Comparison of ENCODE assay signal across 8 cellular contexts in genomic region chr5:151659001-151659754, GRCh38. TPM values are rescaled to one million over a fixed set of nuclear protein-coding genes. Genes with fewer than 3 reads are reported as not detected.
DNase-seq lines count a peak whose midpoint lies in the region; TF ChIP-seq lines count a peak whose summit lies in the region.

No MANE protein-coding gene starts in this region.

- H3K23ac ChIP-seq in trophoblast cell (ENCODE audit: low read length): no peak overlapping the region

- peaks cover 0 to 4% of the 10 kb centered on the region in 2 experiments for H3K4me1 ChIP-seq in trophoblast cell (ENCODE audit: control insufficient read depth in 1 of 2, insufficient read depth in 2 of 2, low read length in 2 of 2)

- H2BK5ac ChIP-seq in trophoblast cell (ENCODE audit: low read depth, low read length, poor library complexity): no peak overlapping the region

- H3K4me2 ChIP-seq in trophoblast cell (ENCODE audit: low read length): peak overlapping the region; percentile 28

- H3K36me3 ChIP-seq in GM06990 (ENCODE audit: control insufficient read depth, insufficient read depth, low read length) (no peaks in the 10 kb centered on the region; the same call in 1 of the 2 replicates), H7 (replicated peaks; ENCODE audit: control insufficient read depth, insufficient read depth, low read length) (peaks cover 16% of the 10 kb centered on the region), MG63 (peaks cover 33% of the 10 kb centered on the region), trophoblast cell (ENCODE audit: control insufficient read depth in 1 of 2, insufficient read depth in 2 of 2, low read length in 2 of 2) (peaks cover 13 to 24% of the 10 kb centered on the region in 2 experiments)

- H3K36me3 Mint-ChIP-seq in type B pancreatic cell: peaks cover 5% of the 10 kb centered on the region

- WGBS in trophoblast cell (ENCODE audit: extremely low coverage, insufficient coverage, insufficient read length): no CpG with 5 or more reads among the region's 10 CpGs

- H3K9me3 Mint-ChIP-seq in type B pancreatic cell: no peaks in the 10 kb centered on the region

- no peaks in the 10 kb centered on the region for H3K27me3 Mint-ChIP-seq in type B pancreatic cell

- no peak overlapping the region for H2BK120ac ChIP-seq in trophoblast cell (ENCODE audit: insufficient read depth, low read length, poor library complexity)

- no peak overlapping the region for H4K8ac ChIP-seq in trophoblast cell (ENCODE audit: low read depth, low read length)

- H2BK12ac ChIP-seq in trophoblast cell (ENCODE audit: low read length): peak overlapping the region; percentile 26

- H3K14ac ChIP-seq in trophoblast cell (ENCODE audit: low read length): no peak overlapping the region

- H3K27ac ChIP-seq in trophoblast cell (ENCODE audit: low read depth, low read length): peak overlapping the region; percentile 19

- no peak overlapping the region for H2AK5ac ChIP-seq in trophoblast cell (ENCODE audit: low read length)

- H3K27me3 ChIP-seq in GM06990 (replicated peaks; ENCODE audit: control insufficient read depth, insufficient read depth, low read length): no peaks in the 10 kb centered on the region
- no peaks in the 10 kb centered on the region for H3K27me3 ChIP-seq in H7 (ENCODE audit: control insufficient read depth, insufficient read depth, low read length)
- no peaks in the 10 kb centered on the region for H3K27me3 ChIP-seq in MG63
- H3K27me3 ChIP-seq in trophoblast cell (ENCODE audit: insufficient read depth, low read length): no peaks in the 10 kb centered on the region

- DNase-seq in GM06990 (ENCODE audit: extremely low read depth, insufficient read length): peak; percentile 71
- DNase-seq in H7: peak; percentile 87
- DNase-seq in MG63: peak; percentile 83
- DNase-seq in SK-N-DZ (ENCODE audit: low spot score): peak; percentile 83
- peak; percentile 65 for DNase-seq in activated gamma-delta T cell treated with anti-CD3 and anti-CD28 coated beads, Interleukin-2, amount 50 U/mL, for 16 hours (ENCODE audit: low read depth)
- peak; percentile 91 for DNase-seq in glomerular visceral epithelial cell (ENCODE audit: extremely low spot score)
- peak; percentile 78 to 89 for DNase-seq in trophoblast cell
- DNase-seq in type B pancreatic cell (ENCODE audit: extremely low spot score, unreplicated experiment): peak; percentile 86

- H3K9ac ChIP-seq in trophoblast cell (ENCODE audit: low read length): no peak overlapping the region

- peaks cover 16% of the 10 kb centered on the region for H3K4me1 Mint-ChIP-seq in type B pancreatic cell (ENCODE audit: unreplicated experiment)

- peak overlapping the region; percentile 28 for H3K27ac Mint-ChIP-seq in type B pancreatic cell

- H4K12ac ChIP-seq in trophoblast cell (ENCODE audit: low read depth, low read length): no peak overlapping the region

- TF ChIP-seq CTCF in GM06990 (IDR thresholded peaks at IDR 0.05; ENCODE audit: insufficient read depth, low read length, poor library complexity, severe bottlenecking) (peak; percentile 86), type B pancreatic cell (conservative IDR thresholded peaks at IDR 0.05) (peak; percentile 95)

- H4K91ac ChIP-seq in trophoblast cell (ENCODE audit: low read depth, low read length): no peak overlapping the region

- H3K4ac ChIP-seq in trophoblast cell (ENCODE audit: low read depth, low read length): no peak overlapping the region

- H2AFZ ChIP-seq in trophoblast cell (ENCODE audit: insufficient read depth, low read length, poor library complexity): no peak overlapping the region

- no peak overlapping the region for H3K18ac ChIP-seq in trophoblast cell (ENCODE audit: low read length)

- H3K4me3 ChIP-seq in GM06990 (replicated peaks; ENCODE audit: low read depth, low read length): no peak overlapping the region
- no peak overlapping the region for H3K4me3 ChIP-seq in H7 (ENCODE audit: insufficient read depth, low read depth, low read length)
- no peak overlapping the region for H3K4me3 ChIP-seq in MG63
- no peak overlapping the region for H3K4me3 ChIP-seq in trophoblast cell (ENCODE audit: low read depth, low read length)

- no peaks in the 10 kb centered on the region for H3K9me3 ChIP-seq in MG63
- H3K9me3 ChIP-seq in trophoblast cell (ENCODE audit: insufficient read depth, low read depth, low read length): no peaks in the 10 kb centered on the region

- no peaks in the 10 kb centered on the region for H3K79me1 ChIP-seq in trophoblast cell (ENCODE audit: low read length)

- peak overlapping the region; percentile 12 for H3K4me3 Mint-ChIP-seq in type B pancreatic cell

- no peaks in the 10 kb centered on the region for H3K79me2 ChIP-seq in trophoblast cell (ENCODE audit: control insufficient read depth, insufficient read depth, low read length, poor library complexity)

RNA-seq across cellular contexts. Expression of gene SPARC, which starts 27.5 kb away (rescaled TPM):
- total RNA-seq in H7 (2014; rRNA removed; shearing (Covaris generic)): 419 and 483 TPM in 2 replicates
- 1,117 and 1,361 TPM in 2 replicates for total RNA-seq in MG63 (2014; rRNA removed; shearing (Covaris generic); ENCODE audit: low replicate concordance)
- 75.7 and 82.2 TPM in 2 replicates for polyA plus RNA-seq in SK-N-DZ (2014; cell fraction: cytosol; rRNA removed)
- 29.9 and 30.5 TPM in 2 replicates for polyA plus RNA-seq in SK-N-DZ (2014; cell fraction: nucleus; rRNA removed)
- 1,673 and 1,689 TPM in 2 replicates for polyA plus RNA-seq in trophoblast cell (2013)
- total RNA-seq in type B pancreatic cell (ENCODE audit: low replicate concordance): 454 and 973 TPM in 2 replicates
